14 cellular contexts compared by ENCODE assay signal in the genomic region with DNA sequence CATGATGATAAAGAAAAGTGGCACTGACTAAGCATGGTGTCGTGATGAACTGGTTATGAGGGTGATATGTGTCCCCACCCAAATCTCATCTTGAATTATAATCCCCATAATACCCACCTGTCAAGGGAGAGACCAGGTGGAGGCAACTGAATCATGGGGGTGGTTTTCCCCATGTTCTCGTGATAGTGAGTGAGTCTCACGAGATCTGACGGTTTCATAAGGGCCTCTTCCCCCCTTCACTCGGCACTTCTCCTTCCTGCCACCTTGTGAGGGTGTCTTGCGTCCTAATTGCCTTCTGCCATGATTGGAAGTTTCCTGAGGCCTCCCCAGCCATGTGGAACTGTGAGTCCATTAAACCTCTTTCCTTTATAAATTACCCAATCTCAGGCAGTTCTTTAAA. TPM values are rescaled to one million over a fixed set of nuclear protein-coding genes. Genes with fewer than 3 reads are reported as not detected.
A peak's percentile ranks its signal among the peaks of the same experiment; 100 is the strongest.
DNase-seq lines count a peak whose midpoint lies in the region; ATAC-seq, FAIRE-seq and TF ChIP-seq lines count a peak whose summit lies in the region.
"Not testable (repeated sequence)": the region's sequence is repeated elsewhere in the genome, so short reads cannot be mapped to it uniquely, and the experiment has no call there.
"Had no signal": no experiment of that assay in that cellular context is flagged by ENCODE, and none has a peak within 500 bp of the region (broad histone marks: within the 10 kb centered on the region; RNA-seq: fewer than 3 reads in every experiment).

No MANE protein-coding gene starts in this region.

- H4K20me1 ChIP-seq in K562 (replicated peaks; ENCODE audit: control insufficient read depth, insufficient read depth, low read length): not testable (repeated sequence)

- not testable (repeated sequence) for H3K9me1 ChIP-seq in K562 (ENCODE audit: control insufficient read depth, insufficient read depth, low read length)

- not testable (repeated sequence) for H3K27ac Mint-ChIP-seq in activated CD4-positive, alpha-beta T cell treated with anti-CD3 and anti-CD28 coated beads for 36 hours
- peak overlapping the region; percentile 12 for H3K27ac Mint-ChIP-seq in activated T-helper 17 cell treated with anti-CD3 and anti-CD28 coated beads, Interleukin-2, amount 50 U/mL, for 72 hours
- peak overlapping the region; percentile 3 for H3K27ac Mint-ChIP-seq in activated naive CD8-positive, alpha-beta T cell treated with anti-CD3 and anti-CD28 coated beads for 36 hours
- H3K27ac Mint-ChIP-seq in nephron progenitor cell: peak overlapping the region; percentile 9

- FAIRE-seq in K562 (lab: Jason Lieb, UNC): not testable (repeated sequence)

- DNase-seq in KBM-7: peak; percentile 25
- DNase-seq in activated CD4-positive, alpha-beta T cell treated with anti-CD3 and anti-CD28 coated beads for 36 hours; activated naive CD8-positive, alpha-beta T cell treated with anti-CD3 and anti-CD28 coated beads for 36 hours; K562 (ENCODE audit: extremely low read depth in 1 of 4, low spot score in 3 of 4); nephron progenitor cell: not testable (repeated sequence)

- TF ChIP-seq RAD21 in K562 (CRISPR knock-in tag; conservative IDR thresholded peaks at IDR 0.05 in 1 of 2, IDR thresholded peaks at IDR 0.05 in 1 of 2): not testable (repeated sequence)

- peak overlapping the region; percentile 3; the same call in 1 of the 2 replicates for H3K4me2 ChIP-seq in K562 (ENCODE audit: insufficient read depth, low read length)

- CTCF ChIA-PET in HEK293 (lab: Yijun Ruan, JAX); K562 (lab: Yijun Ruan, JAX; ENCODE audit: low intra/inter-chr PET ratio): not testable (repeated sequence)
- CTCF ChIA-PET in activated CD4-positive, alpha-beta T cell treated with anti-CD3 and anti-CD28 coated beads for 36 hours (lab: Charles Lee): interaction anchor here (1.1 kb wide), 1 partner anchor 8 kb away, joined by 3 read pairs; no protein-coding TSS in a partner anchor

- H3K4me1 Mint-ChIP-seq in activated CD4-positive, alpha-beta T cell treated with anti-CD3 and anti-CD28 coated beads for 36 hours: peaks cover 38% of the 10 kb centered on the region
- H3K4me1 Mint-ChIP-seq in activated T-helper 17 cell treated with anti-CD3 and anti-CD28 coated beads, Interleukin-2, amount 50 U/mL, for 72 hours: peaks cover 15% of the 10 kb centered on the region
- H3K4me1 Mint-ChIP-seq in activated naive CD8-positive, alpha-beta T cell treated with anti-CD3 and anti-CD28 coated beads for 36 hours: peaks cover 24% of the 10 kb centered on the region
- not testable (repeated sequence) for H3K4me1 Mint-ChIP-seq in nephron progenitor cell

- not testable (repeated sequence) for TF ChIP-seq CTCF in HEK293 (tag by site-specific recombination; IDR thresholded peaks at IDR 0.05); K562 (IDR thresholded peaks at IDR 0.05 in 2 of 3, conservative IDR thresholded peaks at IDR 0.05 in 1 of 3; ENCODE audit: insufficient read depth in 2 of 3, low read depth in 1 of 3, low read length in 3 of 3); nephron progenitor cell (IDR thresholded peaks at IDR 0.05)

- in situ Hi-C loops in KBM-7 (cut with MboI; ENCODE audit: low pct_unique_long_range_greater_than_20kb, low sequenced_read_pairs); K562 (cut with MboI): not testable (repeated sequence)

- not testable (repeated sequence) for TF ChIP-seq EP300 in K562 (IDR thresholded peaks at IDR 0.05; ENCODE audit: low read length)

- not testable (repeated sequence) for H3K4me3 ChIP-seq in HEK293 (ENCODE audit: low read depth, low read length); K562

- BruUV-seq in K562 (replicated peaks; lab: Mats Ljungman, UMichigan): not testable (repeated sequence)

- H3K4me3 Mint-ChIP-seq in activated CD4-positive, alpha-beta T cell treated with anti-CD3 and anti-CD28 coated beads for 36 hours; activated naive CD8-positive, alpha-beta T cell treated with anti-CD3 and anti-CD28 coated beads for 36 hours; nephron progenitor cell: not testable (repeated sequence)
- peak overlapping the region; percentile 1 for H3K4me3 Mint-ChIP-seq in activated T-helper 17 cell treated with anti-CD3 and anti-CD28 coated beads, Interleukin-2, amount 50 U/mL, for 72 hours

- peak; percentile 33 for ATAC-seq in activated CD4-positive, alpha-beta T cell treated with anti-CD3 and anti-CD28 coated beads for 36 hours
- not testable (repeated sequence) for ATAC-seq in activated T-helper 17 cell treated with anti-CD3 and anti-CD28 coated beads, Interleukin-2, amount 50 U/mL, for 72 hours (replicated peaks)
- ATAC-seq in K562: peak; percentile 51

- H3K36me3 Mint-ChIP-seq in activated CD4-positive, alpha-beta T cell treated with anti-CD3 and anti-CD28 coated beads for 36 hours (ENCODE audit: low read depth); activated T-helper 17 cell treated with anti-CD3 and anti-CD28 coated beads, Interleukin-2, amount 50 U/mL, for 72 hours (ENCODE audit: low read depth): not testable (repeated sequence)
- H3K36me3 Mint-ChIP-seq in activated naive CD8-positive, alpha-beta T cell treated with anti-CD3 and anti-CD28 coated beads for 36 hours: peaks cover 19% of the 10 kb centered on the region
- H3K36me3 Mint-ChIP-seq in nephron progenitor cell (ENCODE audit: low read depth): peaks cover 20% of the 10 kb centered on the region

- peaks cover 58% of the 10 kb centered on the region for H3K79me2 ChIP-seq in K562 (ENCODE audit: control insufficient read depth, insufficient read depth, low read length)

- H3K36me3 ChIP-seq in HEK293 (ENCODE audit: control insufficient read depth in 2 of 2, insufficient read depth in 1 of 2, low read length in 2 of 2); K562 (ENCODE audit: control insufficient read depth, insufficient read depth, low read length): not testable (repeated sequence)

- H2AFZ ChIP-seq in K562 (ENCODE audit: low read depth, low read length): not testable (repeated sequence)

- not testable (repeated sequence) for H3K27me3 ChIP-seq in K562 (ENCODE audit: control insufficient read depth in 2 of 2, insufficient read depth in 2 of 2, low read length in 2 of 2)

- POLR2A ChIA-PET in HEK293 (lab: Yijun Ruan, JAX); activated CD4-positive, alpha-beta T cell treated with anti-CD3 and anti-CD28 coated beads for 36 hours (lab: Charles Lee): not testable (repeated sequence)
- POLR2A ChIA-PET in K562 (lab: Yijun Ruan, JAX): interaction anchor here (1.5 kb wide), 1 partner anchor 9 kb away, joined by 8 read pairs; no protein-coding TSS in a partner anchor

- not testable (repeated sequence) for H3K9ac ChIP-seq in K562 (ENCODE audit: insufficient read depth in 1 of 2, low read depth in 2 of 2, low read length in 2 of 2)

- H3K27ac ChIP-seq in HEK293 (ENCODE audit: extremely low read depth, low read depth, low read length); K562 (ENCODE audit: extremely low read depth, low read depth, low read length): not testable (repeated sequence)

- WGBS in K562 (ENCODE audit: insufficient coverage, low coverage, missing lambda C conversion rate): 51% methylated on average over 4 of the region's 6 CpGs

- intact Hi-C loops in activated CD4-positive, alpha-beta T cell treated with anti-CD3 and anti-CD28 coated beads for 36 hours (cut with DNase I, micrococcal nuclease); K562 (cut with micrococcal nuclease): not testable (repeated sequence)

- not testable (repeated sequence) for H3K9me3 ChIP-seq in HEK293 (ENCODE audit: control insufficient read depth, insufficient read depth, low read depth, low read length); K562 (replicated peaks; ENCODE audit: control insufficient read depth, insufficient read depth, low read depth, low read length)

- peaks cover 11% of the 10 kb centered on the region for H3K4me1 ChIP-seq in HEK293 (ENCODE audit: control insufficient read depth, insufficient read depth, low read length)
- H3K4me1 ChIP-seq in K562 (replicated peaks in 1 of 2; ENCODE audit: control insufficient read depth in 2 of 2, insufficient read depth in 2 of 2, low read length in 2 of 2): not testable (repeated sequence)

- H3K27me3 Mint-ChIP-seq in activated CD4-positive, alpha-beta T cell treated with anti-CD3 and anti-CD28 coated beads for 36 hours; activated T-helper 17 cell treated with anti-CD3 and anti-CD28 coated beads, Interleukin-2, amount 50 U/mL, for 72 hours; activated naive CD8-positive, alpha-beta T cell treated with anti-CD3 and anti-CD28 coated beads for 36 hours; nephron progenitor cell (ENCODE audit: low read depth, poor library complexity): not testable (repeated sequence)

- TF ChIP-seq POLR2A in K562 (conservative IDR thresholded peaks at IDR 0.05): not testable (repeated sequence)

- not testable (repeated sequence) for H3K9me3 Mint-ChIP-seq in activated CD4-positive, alpha-beta T cell treated with anti-CD3 and anti-CD28 coated beads for 36 hours (ENCODE audit: low read depth); activated T-helper 17 cell treated with anti-CD3 and anti-CD28 coated beads, Interleukin-2, amount 50 U/mL, for 72 hours; activated naive CD8-positive, alpha-beta T cell treated with anti-CD3 and anti-CD28 coated beads for 36 hours
- H3K9me3 Mint-ChIP-seq in nephron progenitor cell: peaks cover 36% of the 10 kb centered on the region

RNA-seq across cellular contexts. Expression of a gene that starts 11.7 kb away (rescaled TPM):
- 10 to 100 TPM; 15.0 to 21.6 TPM for total RNA-seq in activated CD4-positive, alpha-beta T cell treated with anti-CD3 and anti-CD28 coated beads for 36 hours
- 1 to 10 TPM; 9.2 to 9.4 TPM for total RNA-seq in activated T-helper 17 cell treated with anti-CD3 and anti-CD28 coated beads, Interleukin-2, amount 50 U/mL, for 72 hours
- 10 to 100 TPM; 20.3 to 25.4 TPM for total RNA-seq in activated naive CD8-positive, alpha-beta T cell treated with anti-CD3 and anti-CD28 coated beads for 36 hours
- total RNA-seq in K562 (2011; cell fraction: chromatin; rRNA removed; ENCODE audit: low replicate concordance): 33.6 and 79.8 TPM in 2 replicates
- 18.3 and 31.7 TPM in 2 replicates for total RNA-seq in K562 (2011; cell fraction: nucleolus; rRNA removed)
- total RNA-seq in K562 (2011; cell fraction: nucleoplasm; rRNA removed): 40.1 and 63.1 TPM in 2 replicates
- total RNA-seq in K562 (2014; rRNA removed): 30.1 and 36.8 TPM in 2 replicates
- 40.2 and 44.8 TPM in 2 replicates for total RNA-seq in K562 (2014; rRNA removed; fragmentation: Illumina TruSeq; extraction: Trizol)
- 34.0 and 37.0 TPM in 2 replicates for total RNA-seq in K562 (2015; rRNA removed; fragmentation: Illumina TruSeq; extraction: Trizol)
- 29.4 and 31.0 TPM in 2 replicates for total RNA-seq in K562 (2021)
- polyA plus RNA-seq in K562 (2011; rRNA removed): 32.2 and 42.2 TPM in 2 replicates
- 6.0 and 11.9 TPM in 2 replicates for polyA plus RNA-seq in K562 (2011; cell fraction: cytosol; rRNA removed)
- polyA plus RNA-seq in K562 (2011; cell fraction: nucleus; rRNA removed): 15.7 and 19.3 TPM in 2 replicates
- 12.3 and 17.4 TPM in 2 replicates for polyA plus RNA-seq in K562 (2012)
- 22.9 and 26.6 TPM in 2 replicates for polyA plus RNA-seq in K562 (2014; fragmentation: Illumina TruSeq; extraction: Trizol)
- 10 to 100 TPM; 18.2 to 18.9 TPM for polyA plus RNA-seq in K562 (2014; fragmentation: Nextera tagmentation; extraction: Ambion mirVana)
- polyA plus RNA-seq in K562 (2014; rRNA removed): 18.4 and 21.9 TPM in 2 replicates
- 55.5 and 67.5 TPM in 2 replicates for polyA minus RNA-seq in K562 (2011; rRNA and poly(A)+ RNA removed)
- 23.2 and 32.5 TPM in 2 replicates for polyA minus RNA-seq in K562 (2011; cell fraction: cytosol; rRNA and poly(A)+ RNA removed)
- polyA minus RNA-seq in K562 (2011; cell fraction: nucleus; rRNA and poly(A)+ RNA removed): 25.8 and 40.3 TPM in 2 replicates

RNA-seq across cellular contexts. Expression of a gene that starts 44.2 kb away (rescaled TPM):
- not detected for total RNA-seq in activated CD4-positive, alpha-beta T cell treated with anti-CD3 and anti-CD28 coated beads for 36 hours
- total RNA-seq in activated T-helper 17 cell treated with anti-CD3 and anti-CD28 coated beads, Interleukin-2, amount 50 U/mL, for 72 hours: not detected
- total RNA-seq in activated naive CD8-positive, alpha-beta T cell treated with anti-CD3 and anti-CD28 coated beads for 36 hours: not detected
- not detected in 2 replicates for total RNA-seq in K562 (2011; cell fraction: chromatin; rRNA removed; ENCODE audit: low replicate concordance)
- not detected in 2 replicates for total RNA-seq in K562 (2011; cell fraction: nucleolus; rRNA removed)
- total RNA-seq in K562 (2011; cell fraction: nucleoplasm; rRNA removed): not detected in 2 replicates
- not detected in 2 replicates for total RNA-seq in K562 (2014; rRNA removed)
- total RNA-seq in K562 (2014; rRNA removed; fragmentation: Illumina TruSeq; extraction: Trizol): not detected in 2 replicates
- not detected in 2 replicates for total RNA-seq in K562 (2015; rRNA removed; fragmentation: Illumina TruSeq; extraction: Trizol)
- not detected in 2 replicates for total RNA-seq in K562 (2021)
- not detected in 2 replicates for polyA plus RNA-seq in K562 (2011; rRNA removed)
- not detected in 2 replicates for polyA plus RNA-seq in K562 (2011; cell fraction: cytosol; rRNA removed)
- polyA plus RNA-seq in K562 (2011; cell fraction: nucleus; rRNA removed): not detected in 2 replicates
- polyA plus RNA-seq in K562 (2012): not detected in 2 replicates
- polyA plus RNA-seq in K562 (2014; fragmentation: Illumina TruSeq; extraction: Trizol): not detected in 2 replicates
- not detected for polyA plus RNA-seq in K562 (2014; fragmentation: Nextera tagmentation; extraction: Ambion mirVana)
- not detected in 2 replicates for polyA plus RNA-seq in K562 (2014; rRNA removed)
- not detected in 2 replicates for polyA minus RNA-seq in K562 (2011; rRNA and poly(A)+ RNA removed)
- not detected in 2 replicates for polyA minus RNA-seq in K562 (2011; cell fraction: cytosol; rRNA and poly(A)+ RNA removed)
- not detected in 2 replicates for polyA minus RNA-seq in K562 (2011; cell fraction: nucleus; rRNA and poly(A)+ RNA removed)
- total RNA-seq: A673; Caco-2; Calu3; CD4-positive, CD25-positive, alpha-beta regulatory T cell; CD8-positive, alpha-beta T cell had no signal
- polyA plus RNA-seq: AG04450; CD14-positive monocyte; CD4-positive, CD25-positive, alpha-beta regulatory T cell had no signal
